In genomic region chr10:96834121-96834520, GRCh38 we compare ENCODE assay signal across 8 cellular contexts. TPM values are rescaled to one million over a fixed set of nuclear protein-coding genes. Genes with fewer than 3 reads are reported as not detected.
A peak's percentile ranks its signal among the peaks of the same experiment; 100 is the strongest.
DNase-seq lines count a peak whose midpoint lies in the region; ATAC-seq, FAIRE-seq and TF ChIP-seq lines count a peak whose summit lies in the region.

No MANE protein-coding gene starts in this region.

- POLR2A ChIA-PET in GM12878 (lab: Charles Lee) = interaction anchor here (1.3 kb wide), 1 partner anchor 70 kb away, joined by 7 read pairs; no protein-coding TSS in a partner anchor

- peak overlapping the region; percentile 91 for H3K4me2 ChIP-seq in GM12878 (ENCODE audit: control insufficient read depth, insufficient read depth)

- peaks cover 3% of the 10 kb centered on the region; the same call in 1 of the 2 replicates for H4K20me1 ChIP-seq in GM12878 (ENCODE audit: control insufficient read depth, insufficient read depth)

- SMC1A ChIA-PET in GM12878 (lab: Charles Lee; ENCODE audit: uncharacterized antibody, unreplicated experiment) = interaction anchor here (0.9 to 1.0 kb wide), 2 partner anchors 27 to 70 kb away, joined by 3 to 5 read pairs; no protein-coding TSS in a partner anchor

- TF ChIP-seq POLR2A in GM12878 (IDR thresholded peaks at IDR 0.05; ENCODE audit: low read depth, low read length) = no peak

- H3K27ac ChIP-seq in right atrium auricular region = peak overlapping the region; percentile 97 to 98
- H3K27ac ChIP-seq in GM12878 (ENCODE audit: control insufficient read depth, insufficient read depth) = peak overlapping the region; percentile 64; the same call in 1 of the 2 replicates
- H3K27ac ChIP-seq in aorta (ENCODE audit: low read depth in 1 of 2, low read length in 2 of 2) = no peak overlapping the region

- no peak for TF ChIP-seq EP300 in GM12878 (IDR thresholded peaks at IDR 0.05; ENCODE audit: borderline replicate concordance in 1 of 2, control insufficient read depth in 1 of 2, low read depth in 2 of 2, low read length in 2 of 2)

- no peak for DNase-seq in right atrium auricular region (ENCODE audit: low spot score)
- DNase-seq in Right ventricle myocardium superior = no peak
- no peak for DNase-seq in GM12878 (ENCODE audit: low read depth, low spot score)
- DNase-seq in memory B cell (ENCODE audit: low spot score in 2 of 2) = no peak
- no peak for DNase-seq in aorta
- DNase-seq in activated CD4-positive, alpha-beta T cell treated with anti-CD3 and anti-CD28 coated beads for 1 hour = no peak
- DNase-seq in DMS114 treated with DMSO at 0.1 percent for 48 hours (lab: John Stamatoyannopoulos, UW; ENCODE audit: unreplicated experiment) = no peak

- H2AFZ ChIP-seq in GM12878 (ENCODE audit: control insufficient read depth, low read depth, low read length) = no peak overlapping the region

- TF ChIP-seq RAD21 in GM12878 (IDR thresholded peaks at IDR 0.05; ENCODE audit: insufficient read depth, low read depth, low read length) = no peak

- peaks cover 8% of the 10 kb centered on the region for H3K36me3 Mint-ChIP-seq in memory B cell

- no peaks in the 10 kb centered on the region for H3K27me3 ChIP-seq in right atrium auricular region
- H3K27me3 ChIP-seq in GM12878 (replicated peaks in 1 of 2; ENCODE audit: control insufficient read depth in 2 of 2, insufficient read depth in 2 of 2, low read length in 1 of 2) = no peaks in the 10 kb centered on the region
- H3K27me3 ChIP-seq in aorta (ENCODE audit: control insufficient read depth in 1 of 2, insufficient read depth in 2 of 2, low read length in 1 of 2) = no peaks in the 10 kb centered on the region

- peaks cover 0 to 46% of the 10 kb centered on the region in 2 donors for H3K4me1 ChIP-seq in right atrium auricular region
- H3K4me1 ChIP-seq in GM12878 (ENCODE audit: control insufficient read depth, insufficient read depth, low read length) = peaks cover 17% of the 10 kb centered on the region
- H3K4me1 ChIP-seq in aorta (ENCODE audit: control insufficient read depth in 1 of 2, insufficient read depth in 2 of 2, low read length in 2 of 2) = peaks cover 0 to 9% of the 10 kb centered on the region in 2 donors

- CTCF ChIA-PET in GM12878 (lab: Yijun Ruan, JAX) = interaction anchor here (0.6 to 1.0 kb wide), 2 partner anchors 110 to 191 kb away, joined by 3 to 5 read pairs; no protein-coding TSS in a partner anchor

- peaks cover 50% of the 10 kb centered on the region for H3K4me1 Mint-ChIP-seq in memory B cell

- H3K4me3 Mint-ChIP-seq in memory B cell = peak overlapping the region; percentile 93

- no peak for ATAC-seq in Right ventricle myocardium superior (ENCODE audit: poor library complexity)
- ATAC-seq in GM12878 = no peak
- no peak for ATAC-seq in memory B cell (ENCODE audit: low read depth)
- ATAC-seq in aorta (ENCODE audit: low FRiP score) = no peak
- ATAC-seq in HG02571 (IDR thresholded peaks at IDR 0.05; ENCODE audit: unreplicated experiment) = no peak

- no peak for TF ChIP-seq CTCF in right atrium auricular region (IDR thresholded peaks at IDR 0.05)
- no peak for TF ChIP-seq CTCF in GM12878 (IDR thresholded peaks at IDR 0.05 in 2 of 3, conservative IDR thresholded peaks at IDR 0.05 in 1 of 3; ENCODE audit: control insufficient read depth in 2 of 3, extremely low read depth in 1 of 3, insufficient read depth in 1 of 3, low read depth in 3 of 3, low read length in 3 of 3)

- H3K27me3 Mint-ChIP-seq in memory B cell = no peaks in the 10 kb centered on the region

- peaks cover 64% of the 10 kb centered on the region for H3K79me2 ChIP-seq in GM12878 (ENCODE audit: control insufficient read depth, insufficient read depth, low read length)

- H3K9me3 Mint-ChIP-seq in memory B cell = no peaks in the 10 kb centered on the region

- RAD21 ChIA-PET in GM12878 (lab: Charles Lee; ENCODE audit: unreplicated experiment) = interaction anchor here (0.8 to 2.1 kb wide), 2 partner anchors 86 to 191 kb away, joined by 3 to 11 read pairs; no protein-coding TSS in a partner anchor

- H3K9me3 ChIP-seq in right atrium auricular region (no peaks in the 10 kb centered on the region), GM12878 (replicated peaks; ENCODE audit: control insufficient read depth, insufficient read depth, low read length) (no peaks in the 10 kb centered on the region; the same call in 2 of the 3 replicates), aorta (ENCODE audit: control insufficient read depth, low read length) (no peaks in the 10 kb centered on the region)

- in situ Hi-C loops in GM12878 (cut with MboI) = no loop called here

- 35% methylated on average over 8 of the region's 8 CpGs for WGBS in GM12878 (ENCODE audit: insufficient coverage, insufficient replicate concordance, low lambda C conversion rate, missing lambda C conversion rate)
- WGBS in aorta, 2 donors = 51 to 53% methylated on average over 8 of the region's 8 CpGs

- BruUV-seq in GM12878 (replicated peaks; lab: Mats Ljungman, UMichigan) = TSS peak; percentile 47

- H3K36me3 ChIP-seq in right atrium auricular region = no peaks in the 10 kb centered on the region
- peaks cover 0 to 2% of the 10 kb centered on the region in 2 experiments; a peak in 1 of 4 replicates for H3K36me3 ChIP-seq in GM12878 (ENCODE audit: control insufficient read depth in 2 of 2, insufficient read depth in 2 of 2, low read length in 1 of 2)
- no peaks in the 10 kb centered on the region for H3K36me3 ChIP-seq in aorta (ENCODE audit: control insufficient read depth in 1 of 2, insufficient read depth in 2 of 2, low read length in 1 of 2)

- intact Hi-C loops in Right ventricle myocardium superior (cut with DNase I) = loop anchor here (5.0 to 10.0 kb wide), 2 partner anchors 69 to 457 kb away; no protein-coding TSS in a partner anchor
- intact Hi-C loops in GM12878 (cut with micrococcal nuclease; ENCODE audit: unreplicated experiment) = loop anchor here (5.0 to 10.0 kb wide), 4 partner anchors 78 to 439 kb away; partner anchors contain the start of gene TM9SF3
- intact Hi-C loops in aorta (cut with DNase I) = loop anchor here (5.0 to 10.0 kb wide), 6 partner anchors 191 to 792 kb away; partner anchors contain the start of genes TM9SF3 (in 2 of the 2) and CCNJ (in 1 of the 2)

- H3K9ac ChIP-seq in GM12878 (ENCODE audit: control insufficient read depth, insufficient read depth, low read length) = peak overlapping the region; percentile 82

- FAIRE-seq in GM12878 (lab: Jason Lieb, UNC) = no peak

- peak overlapping the region in 1 of 2 donors; percentile 97 for H3K4me3 ChIP-seq in right atrium auricular region
- H3K4me3 ChIP-seq in GM12878 = peak overlapping the region; percentile 100
- H3K4me3 ChIP-seq in aorta (ENCODE audit: low read length in 2 of 2) = peak overlapping the region; percentile 13 to 95

- H3K27ac Mint-ChIP-seq in memory B cell = peak overlapping the region; percentile 98

TF ChIP-seq in GM12878, 131 proteins besides CTCF, POLR2A, EP300 and RAD21:
- TF ChIP-seq JUNB (IDR thresholded peaks at IDR 0.05) (peak; percentile 18; the same call in 1 of the 2 replicates), REST (IDR thresholded peaks at IDR 0.05; ENCODE audit: low read depth, low read length) (no peak), JUND (IDR thresholded peaks at IDR 0.05; ENCODE audit: low read depth, low read length) (no peak), TCF7 (IDR thresholded peaks at IDR 0.05; ENCODE audit: borderline replicate concordance) (no peak), RAD51 (IDR thresholded peaks at IDR 0.05) (peak; percentile 14; the same call in 1 of the 2 replicates)

RNA-seq across cellular contexts. Expression of gene LCOR, which starts 2.0 kb away (rescaled TPM):
- total RNA-seq in right atrium auricular region = 10 to 100 TPM; 10.2 to 12.2 TPM
- 16.9 TPM for total RNA-seq in Right ventricle myocardium superior
- total RNA-seq in GM12878 (2013; cell fraction: nucleolus; rRNA removed) = 164 and 167 TPM in 2 replicates
- 11.2 and 16.2 TPM in 2 replicates for total RNA-seq in GM12878 (2014; rRNA removed)
- total RNA-seq in GM12878 (2014; rRNA removed; fragmentation: Illumina TruSeq; extraction: Trizol) = 17.8 and 19.2 TPM in 2 replicates
- 18.9 and 22.0 TPM in 2 replicates for total RNA-seq in GM12878 (2021)
- 18.1 TPM for polyA plus RNA-seq in GM12878 (2011; ENCODE audit: low read depth)
- 18.0 and 24.9 TPM in 2 replicates for polyA plus RNA-seq in GM12878 (2011; rRNA removed)
- polyA plus RNA-seq in GM12878 (2011; cell fraction: cytosol; rRNA removed) = 6.8 and 12.2 TPM in 2 replicates
- polyA plus RNA-seq in GM12878 (2011; cell fraction: nucleus; rRNA removed) = 19.2 and 25.2 TPM in 2 replicates
- 8.0 TPM in 2 replicates for polyA plus RNA-seq in GM12878 (2012)
- polyA plus RNA-seq in GM12878 (2014; fragmentation: Illumina TruSeq; extraction: Trizol) = 10.2 and 16.0 TPM in 2 replicates
- polyA plus RNA-seq in GM12878 (2014; fragmentation: Nextera tagmentation; extraction: Ambion mirVana) = 1 to 10 TPM; 1.6 to 6.1 TPM
- 5.2 and 6.6 TPM in 2 replicates for polyA plus RNA-seq in GM12878 (2014; rRNA removed)
- polyA plus RNA-seq in GM12878 (2016; fragmentation: Nextera tagmentation; extraction: Ambion mirVana) = 10 to 100 TPM; 15.3 to 16.9 TPM
- polyA minus RNA-seq in GM12878 (2011; rRNA and poly(A)+ RNA removed) = 34.7 and 38.0 TPM in 2 replicates
- polyA minus RNA-seq in GM12878 (2011; cell fraction: cytosol; rRNA and poly(A)+ RNA removed) = 9.0 and 13.2 TPM in 2 replicates
- 35.9 and 66.6 TPM in 2 replicates for polyA minus RNA-seq in GM12878 (2011; cell fraction: nucleus; rRNA and poly(A)+ RNA removed)
- total RNA-seq in aorta = 10 to 100 TPM; 36.4 to 38.9 TPM
- 1 to 10 TPM; 2.4 to 2.7 TPM for polyA plus RNA-seq in aorta

Comparison
In these comparisons a context has a peak if more than half of its experiments do, and no peak if none do; other contexts are left out.
1. H3K27ac ChIP-seq: peak in right atrium auricular region (2 of 2) and GM12878 (single experiment); none in aorta (0 of 2).